In the genomic region with DNA sequence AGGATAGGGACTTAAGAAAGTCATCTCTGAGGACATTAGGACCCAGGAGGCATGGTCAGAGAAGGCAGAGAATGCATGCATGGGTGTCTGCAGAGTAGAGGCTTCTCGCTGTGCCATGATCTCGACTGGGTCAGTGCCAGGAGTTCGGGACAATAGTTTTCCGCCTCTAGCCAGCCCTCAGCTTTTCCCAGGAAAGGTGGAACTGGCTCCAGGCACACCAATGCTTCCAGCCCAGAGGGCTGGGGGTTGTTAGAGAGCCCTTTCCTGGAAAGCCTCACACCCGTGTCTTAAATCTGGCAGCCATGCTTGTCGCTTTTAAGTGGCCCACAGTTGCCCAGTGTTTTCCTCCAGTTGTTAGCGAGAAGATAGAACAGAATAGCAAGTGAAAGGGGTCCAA, we compare ENCODE assay signal across 8 cellular contexts.
DNase-seq lines count a peak whose midpoint lies in the region; ATAC-seq, FAIRE-seq and TF ChIP-seq lines count a peak whose summit lies in the region.

No MANE protein-coding gene starts in this region.

- intact Hi-C loops in kidney (cut with DNase I), result no loop called here

- TF ChIP-seq CTCF in kidney (IDR thresholded peaks at IDR 0.05; ENCODE audit: borderline replicate concordance, extremely low read depth, insufficient read depth), result no peak

- no peaks in the 10 kb centered on the region for H3K9me3 Mint-ChIP-seq in T-cell

- peak; percentile 26 for ATAC-seq in GM21447 (IDR thresholded peaks at IDR 0.05; ENCODE audit: unreplicated experiment)
- peak; percentile 31 to 50 (median 34) for ATAC-seq in T-cell (replicated peaks in 1 of 4)

- peak; percentile 20 for DNase-seq in Daoy (ENCODE audit: low read depth)
- peak; percentile 46 for DNase-seq in HT1080 (ENCODE audit: low read depth)
- peak in 5 of 34 experiments; percentile 1 to 13 (median 6) for DNase-seq in T-cell
- DNase-seq in kidney, result peak; percentile 53
- DNase-seq in urothelium cell line (ENCODE audit: low spot score), result peak; percentile 35
- DNase-seq in ureter (ENCODE audit: low spot score), result no peak
- no peak for DNase-seq in retina

- CTCF ChIA-PET in T-cell (lab: Charles Lee), result interaction anchor here in 1 of 2 donors (0.7 kb wide), 1 partner anchor 51 kb away, joined by 3 read pairs; no protein-coding TSS in a partner anchor

- no peak overlapping the region for H3K9ac ChIP-seq in kidney (ENCODE audit: low read length in 2 of 2)

- H3K27ac Mint-ChIP-seq in T-cell, result peak overlapping the region; percentile 94 to 98

- no peaks in the 10 kb centered on the region for H3K27me3 Mint-ChIP-seq in T-cell

- peaks cover 53 to 56% (median 55%) of the 10 kb centered on the region in 3 donors for H3K4me1 Mint-ChIP-seq in T-cell

- POLR2A ChIA-PET in T-cell (lab: Charles Lee), result no interaction called here

- no peaks in the 10 kb centered on the region for H3K36me3 ChIP-seq in kidney (ENCODE audit: control insufficient read depth in 1 of 2, insufficient read depth in 2 of 2, low read length in 2 of 2)

- no peaks in the 10 kb centered on the region for H3K4me1 ChIP-seq in kidney (ENCODE audit: control insufficient read depth in 1 of 2, insufficient read depth in 1 of 2, low read depth in 1 of 2, low read length in 2 of 2)

- peaks cover 5% of the 10 kb centered on the region for H3K36me3 Mint-ChIP-seq in T-cell

- peak overlapping the region; percentile 91 to 97 (median 94) for H3K4me3 Mint-ChIP-seq in T-cell

- no peaks in the 10 kb centered on the region for H3K9me3 ChIP-seq in kidney (ENCODE audit: control insufficient read depth in 1 of 2, low read length in 2 of 2)

- FAIRE-seq in kidney (lab: Jason Lieb, UNC) (no peak), urothelium cell line (lab: Jason Lieb, UNC) (no peak)

- peak overlapping the region; percentile 59 to 70 for H3K4me3 ChIP-seq in kidney (ENCODE audit: low read length in 2 of 2)

- H3K27ac ChIP-seq in kidney (ENCODE audit: low read depth in 2 of 2, low read length in 2 of 2), result peak overlapping the region; percentile 9 to 73

Comparison
In these comparisons a context has a peak if more than half of its experiments do, and no peak if none do; other contexts are left out.
1. DNase-seq: peak in Daoy (single experiment), HT1080 (single experiment), kidney (single experiment) and urothelium cell line (single experiment); none in ureter (single experiment) and retina (single experiment).